Comparison of ENCODE assay signal across 8 cellular contexts in genomic region chr6:43628392-43629103, GRCh38. TPM values are rescaled to one million over a fixed set of nuclear protein-coding genes. Genes with fewer than 3 reads are reported as not detected.
A peak's percentile ranks its signal among the peaks of the same experiment; 100 is the strongest.
DNase-seq lines count a peak whose midpoint lies in the region; ATAC-seq, FAIRE-seq and TF ChIP-seq lines count a peak whose summit lies in the region.

No MANE protein-coding gene starts in this region.

- intact Hi-C loops in left ventricle myocardium inferior (cut with micrococcal nuclease) = no loop called here

- H3K27me3 ChIP-seq in left ventricle myocardium inferior (ENCODE audit: low read depth) (no peaks in the 10 kb centered on the region), rectal smooth muscle tissue (ENCODE audit: control insufficient read depth, insufficient read depth, low read length) (no peaks in the 10 kb centered on the region)

- H3K27ac Mint-ChIP-seq in activated naive CD8-positive, alpha-beta T cell treated with anti-CD3 and anti-CD28 coated beads, Interleukin-2, amount 50 U/mL, for 24 hours = peak overlapping the region; percentile 99

- H3K4me3 Mint-ChIP-seq in activated naive CD8-positive, alpha-beta T cell treated with anti-CD3 and anti-CD28 coated beads, Interleukin-2, amount 50 U/mL, for 24 hours = peak overlapping the region; percentile 96

- peak; percentile 2 for DNase-seq in DMS153 treated with DMSO at 0.1 percent for 48 hours (lab: John Stamatoyannopoulos, UW; ENCODE audit: unreplicated experiment)
- no peak for DNase-seq in DMS153 (lab: John Stamatoyannopoulos, UW)
- peak; percentile 71 for DNase-seq in HTR-8/SVneo (ENCODE audit: insufficient read length, low spot score)
- no peak for DNase-seq in SK-N-MC (ENCODE audit: low read depth, low spot score)
- peak; percentile 62 for DNase-seq in activated naive CD8-positive, alpha-beta T cell treated with anti-CD3 and anti-CD28 coated beads, Interleukin-2, amount 50 U/mL, for 24 hours
- peak; percentile 31 for DNase-seq in left ventricle myocardium inferior

- H3K9me3 ChIP-seq in SK-N-MC (ENCODE audit: low read depth, low read length) = no peaks in the 10 kb centered on the region
- H3K9me3 ChIP-seq in left ventricle myocardium inferior (replicated peaks) = no peaks in the 10 kb centered on the region

- peaks cover 47% of the 10 kb centered on the region for H3K4me1 ChIP-seq in left ventricle myocardium inferior
- H3K4me1 ChIP-seq in rectal smooth muscle tissue (ENCODE audit: control insufficient read depth, insufficient read depth, low read length) = peaks cover 8% of the 10 kb centered on the region

- H3K9ac ChIP-seq in SK-N-MC (ENCODE audit: insufficient read length) (peak overlapping the region; percentile 85), rectal smooth muscle tissue (ENCODE audit: low read length) (peak overlapping the region; percentile 96)

- H3K27ac ChIP-seq in SK-N-MC (peak overlapping the region; percentile 59; the same call in 1 of the 2 replicates), left ventricle myocardium inferior (replicated peaks) (peak overlapping the region; percentile 99), rectal smooth muscle tissue (ENCODE audit: low read depth, low read length) (peak overlapping the region; percentile 96)

- FAIRE-seq in HTR-8/SVneo (lab: Jason Lieb, UNC) = no peak

- TF ChIP-seq CTCF in left ventricle myocardium inferior (IDR thresholded peaks at IDR 0.05; ENCODE audit: borderline replicate concordance) = no peak

- peaks cover 28% of the 10 kb centered on the region for H3K36me3 ChIP-seq in SK-N-MC (ENCODE audit: insufficient read depth, low read length)
- H3K36me3 ChIP-seq in left ventricle myocardium inferior = peaks cover 29% of the 10 kb centered on the region
- peaks cover 24% of the 10 kb centered on the region for H3K36me3 ChIP-seq in rectal smooth muscle tissue (ENCODE audit: control insufficient read depth, insufficient read depth, low read length)

- H3K27me3 Mint-ChIP-seq in activated naive CD8-positive, alpha-beta T cell treated with anti-CD3 and anti-CD28 coated beads, Interleukin-2, amount 50 U/mL, for 24 hours = no peaks in the 10 kb centered on the region

- no peaks in the 10 kb centered on the region for H3K9me3 Mint-ChIP-seq in activated naive CD8-positive, alpha-beta T cell treated with anti-CD3 and anti-CD28 coated beads, Interleukin-2, amount 50 U/mL, for 24 hours

- H3K36me3 Mint-ChIP-seq in activated naive CD8-positive, alpha-beta T cell treated with anti-CD3 and anti-CD28 coated beads, Interleukin-2, amount 50 U/mL, for 24 hours (ENCODE audit: low read depth) = peaks cover 22% of the 10 kb centered on the region

- ATAC-seq in activated naive CD8-positive, alpha-beta T cell treated with anti-CD3 and anti-CD28 coated beads, Interleukin-2, amount 50 U/mL, for 24 hours = peak; percentile 24
- no peak for ATAC-seq in GM18861 (IDR thresholded peaks at IDR 0.05; ENCODE audit: unreplicated experiment)

- H3K4me3 ChIP-seq in SK-N-MC (peak overlapping the region; percentile 82), left ventricle myocardium inferior (peak overlapping the region; percentile 99), rectal smooth muscle tissue (ENCODE audit: low read length) (peak overlapping the region; percentile 99)

- H3K4me1 Mint-ChIP-seq in activated naive CD8-positive, alpha-beta T cell treated with anti-CD3 and anti-CD28 coated beads, Interleukin-2, amount 50 U/mL, for 24 hours = peaks cover 36% of the 10 kb centered on the region

RNA-seq across cellular contexts. Expression of gene GTPBP2, which starts 0.5 kb away (rescaled TPM):
- 27.1 TPM for total RNA-seq in left ventricle myocardium inferior

RNA-seq across cellular contexts. Expression of gene MAD2L1BP, which starts 7.1 kb away (rescaled TPM):
- 27.6 TPM for total RNA-seq in left ventricle myocardium inferior

RNA-seq across cellular contexts. Expression of gene RSPH9, which starts 16.3 kb away (rescaled TPM):
- total RNA-seq in left ventricle myocardium inferior = 0.08 TPM

RNA-seq across cellular contexts. Expression of gene POLH, which starts 52.6 kb away (rescaled TPM):
- total RNA-seq in left ventricle myocardium inferior = 7.9 TPM

RNA-seq across cellular contexts. Expression of gene XPO5, which starts 52.7 kb away (rescaled TPM):
- total RNA-seq in left ventricle myocardium inferior = 20.3 TPM

Comparison
In these comparisons a context has a peak if more than half of its experiments do, and no peak if none do; other contexts are left out.
1. DNase-seq: peak in DMS153 treated with DMSO at 0.1 percent for 48 hours (single experiment), HTR-8/SVneo (single experiment), activated naive CD8-positive, alpha-beta T cell treated with anti-CD3 and anti-CD28 coated beads, Interleukin-2, amount 50 U/mL, for 24 hours (single experiment) and left ventricle myocardium inferior (single experiment); none in DMS153 (single experiment) and SK-N-MC (single experiment).
2. Peak in every context shown above with its lines, with median percentiles within 50 percentile points of each other: H3K27ac ChIP-seq and H3K4me3 ChIP-seq.